Comparison of ENCODE assay signal across 10 cellular contexts in genomic region chr3:188390347-188390718, GRCh38.
DNase-seq lines count a peak whose midpoint lies in the region; ATAC-seq and TF ChIP-seq lines count a peak whose summit lies in the region.
"Had no signal": no experiment of that assay in that cellular context is flagged by ENCODE, and none has a peak within 500 bp of the region (broad histone marks: within the 10 kb centered on the region; RNA-seq: fewer than 3 reads in every experiment).

No MANE protein-coding gene starts in this region.

- peaks cover 18% of the 10 kb centered on the region for H3K4me1 Mint-ChIP-seq in activated CD8-positive, alpha-beta memory T cell treated with anti-CD3 and anti-CD28 coated beads, Interleukin-2, amount 10 ng/mL, durations not matched to agents 7 days and 5 days

- no peak overlapping the region for H3K4me3 ChIP-seq in tibial artery

- TF ChIP-seq CTCF in foreskin keratinocyte (conservative IDR thresholded peaks at IDR 0.05) (no peak), tibial artery (IDR thresholded peaks at IDR 0.05) (no peak)

- intact Hi-C loops in tibial artery (cut with DNase I; ENCODE audit: low total_unique reads): no loop called here

- H3K27me3 Mint-ChIP-seq in activated CD8-positive, alpha-beta memory T cell treated with anti-CD3 and anti-CD28 coated beads, Interleukin-2, amount 10 ng/mL, durations not matched to agents 7 days and 5 days: no peaks in the 10 kb centered on the region

- H3K27ac Mint-ChIP-seq in activated CD8-positive, alpha-beta memory T cell treated with anti-CD3 and anti-CD28 coated beads, Interleukin-2, amount 10 ng/mL, durations not matched to agents 7 days and 5 days: peak overlapping the region; percentile 41

- no peak overlapping the region for H3K4me3 Mint-ChIP-seq in activated CD8-positive, alpha-beta memory T cell treated with anti-CD3 and anti-CD28 coated beads, Interleukin-2, amount 10 ng/mL, durations not matched to agents 7 days and 5 days

- no peaks in the 10 kb centered on the region for H3K9me3 Mint-ChIP-seq in activated CD8-positive, alpha-beta memory T cell treated with anti-CD3 and anti-CD28 coated beads, Interleukin-2, amount 10 ng/mL, durations not matched to agents 7 days and 5 days (ENCODE audit: low read depth)

- no peaks in the 10 kb centered on the region for H3K36me3 ChIP-seq in tibial artery

- no peaks in the 10 kb centered on the region for H3K9me3 ChIP-seq in tibial artery

- no peak for ATAC-seq in activated CD8-positive, alpha-beta memory T cell treated with anti-CD3 and anti-CD28 coated beads, Interleukin-2, amount 10 ng/mL, durations not matched to agents 7 days and 5 days
- ATAC-seq in HG03354 (IDR thresholded peaks at IDR 0.05; ENCODE audit: poor library complexity, severe bottlenecking, unreplicated experiment): peak; percentile 24
- peak; percentile 6 for ATAC-seq in foreskin keratinocyte
- no peak for ATAC-seq in HG03469 (IDR thresholded peaks at IDR 0.05; ENCODE audit: unreplicated experiment)

- H3K36me3 Mint-ChIP-seq in activated CD8-positive, alpha-beta memory T cell treated with anti-CD3 and anti-CD28 coated beads, Interleukin-2, amount 10 ng/mL, durations not matched to agents 7 days and 5 days: peaks cover 2% of the 10 kb centered on the region

- DNase-seq in activated CD8-positive, alpha-beta memory T cell treated with anti-CD3 and anti-CD28 coated beads, Interleukin-2, amount 10 ng/mL, durations not matched to agents 7 days and 5 days: no peak
- DNase-seq in activated CD8-positive, alpha-beta memory T cell treated with anti-CD3 and anti-CD28 coated beads, Interleukin-2, amount 50 U/mL, for 4 hours: no peak
- DNase-seq in foreskin keratinocyte: no peak
- DNase-seq in tibial artery: peak in 1 of 2 donors; percentile 70
- DNase-seq in T-helper 2 cell: no peak
- no peak for DNase-seq in effector CD4-positive, alpha-beta T cell
- DNase-seq: ACHN, NCI-H226 had no signal

- H3K27ac ChIP-seq in foreskin keratinocyte (peak overlapping the region; percentile 66), tibial artery (peak overlapping the region; percentile 53 to 60)

- no peaks in the 10 kb centered on the region for H3K27me3 ChIP-seq in foreskin keratinocyte
- no peaks in the 10 kb centered on the region for H3K27me3 ChIP-seq in tibial artery

- CTCF ChIA-PET in activated CD8-positive, alpha-beta memory T cell treated with anti-CD3 and anti-CD28 coated beads, Interleukin-2, amount 10 ng/mL, durations not matched to agents 7 days and 5 days (lab: Charles Lee): interaction anchor here (1.0 kb wide), 1 partner anchor 11 kb away, joined by 3 read pairs; no protein-coding TSS in a partner anchor

- H3K4me1 ChIP-seq in foreskin keratinocyte (peaks cover 34% of the 10 kb centered on the region), tibial artery (peaks cover 0 to 100% (median 65%) of the 10 kb centered on the region in 4 donors)

Comparison
In these comparisons a context has a peak if more than half of its experiments do, and no peak if none do; other contexts are left out.
1. ATAC-seq: peak in HG03354 (single experiment) and foreskin keratinocyte (single experiment); none in activated CD8-positive, alpha-beta memory T cell treated with anti-CD3 and anti-CD28 coated beads, Interleukin-2, amount 10 ng/mL, durations not matched to agents 7 days and 5 days (single experiment) and HG03469 (single experiment).